10 cellular contexts compared by ENCODE assay signal in genomic region chr5:40429258-40430111, GRCh38.
DNase-seq lines count a peak whose midpoint lies in the region; ATAC-seq and TF ChIP-seq lines count a peak whose summit lies in the region.
"Had no signal": no experiment of that assay in that cellular context is flagged by ENCODE, and none has a peak within 500 bp of the region (broad histone marks: within the 10 kb centered on the region; RNA-seq: fewer than 3 reads in every experiment).

No MANE protein-coding gene starts in this region.

- H3K27me3 ChIP-seq in OCI-LY3 (ENCODE audit: low read depth, low read length) = no peaks in the 10 kb centered on the region

- no peaks in the 10 kb centered on the region for H3K9me3 ChIP-seq in OCI-LY3 (ENCODE audit: insufficient read depth, low read length)

- intact Hi-C loops in sciatic nerve (cut with DNase I) = no loop called here

- DNase-seq in SKM-1 treated with dmso at 0.1 percent for 144 hours (lab: John Stamatoyannopoulos, UW; ENCODE audit: unreplicated experiment) (peak; percentile 45), SKM-1 (lab: John Stamatoyannopoulos, UW; ENCODE audit: unreplicated experiment) (no peak), sciatic nerve (ENCODE audit: low spot score) (no peak), GM19240 (ENCODE audit: insufficient read length, low spot score) (no peak)
- no peak for DNase-seq in activated CD4-positive, CD25-positive, alpha-beta regulatory T cell (lab: John Stamatoyannopoulos, UW)
- DNase-seq: 8988T, NCI-H2081 treated with DMSO at 0.1 percent for 48 hours had no signal

- peak overlapping the region; percentile 16; the same call in 1 of the 2 replicates for H3K27ac ChIP-seq in OCI-LY3 (ENCODE audit: low read length)

- no peak for TF ChIP-seq CTCF in OCI-LY3 (IDR thresholded peaks at IDR 0.05; ENCODE audit: low read depth, low read length)

- no peaks in the 10 kb centered on the region for H3K79me2 ChIP-seq in OCI-LY3 (ENCODE audit: low read length)

- no peaks in the 10 kb centered on the region for H3K36me3 ChIP-seq in OCI-LY3 (replicated peaks; ENCODE audit: low read depth, low read length)

- peak overlapping the region; percentile 37 for H3K4me2 ChIP-seq in OCI-LY3 (ENCODE audit: low read length)

- peaks cover 59% of the 10 kb centered on the region for H3K4me1 ChIP-seq in OCI-LY3 (ENCODE audit: low read length)

- no peak overlapping the region for H3K4me3 ChIP-seq in OCI-LY3 (ENCODE audit: low read length)

- H2AFZ ChIP-seq in OCI-LY3 (ENCODE audit: low read depth, low read length) = peak overlapping the region; percentile 52; the same call in 1 of the 2 replicates

- ATAC-seq in esophagus mucosa = peak; percentile 74
- ATAC-seq in sciatic nerve = peak; percentile 85
- ATAC-seq in HG02885 (IDR thresholded peaks at IDR 0.05; ENCODE audit: poor library complexity, unreplicated experiment) = no peak

- no peak overlapping the region for H3K9ac ChIP-seq in OCI-LY3 (ENCODE audit: low read length)

- H4K20me1 ChIP-seq in OCI-LY3 (ENCODE audit: insufficient read depth, low read length) = no peaks in the 10 kb centered on the region
